In genomic region chr2:95434507-95435076, GRCh38 we compare ENCODE assay signal across 14 cellular contexts. TPM values are rescaled to one million over a fixed set of nuclear protein-coding genes. Genes with fewer than 3 reads are reported as not detected.
DNase-seq lines count a peak whose midpoint lies in the region; FAIRE-seq and TF ChIP-seq lines count a peak whose summit lies in the region.
"Not testable (repeated sequence)": the region's sequence is repeated elsewhere in the genome, so short reads cannot be mapped to it uniquely, and the experiment has no call there.
"Had no signal": no experiment of that assay in that cellular context is flagged by ENCODE, and none has a peak within 500 bp of the region (broad histone marks: within the 10 kb centered on the region; RNA-seq: fewer than 3 reads in every experiment).

No MANE protein-coding gene starts in this region.

- not testable (repeated sequence) for TF ChIP-seq CTCF in breast epithelium (IDR thresholded peaks at IDR 0.05); fibroblast of the aortic adventitia (IDR thresholded peaks at IDR 0.05; ENCODE audit: insufficient read depth, low read length); keratinocyte (optimal IDR thresholded peaks at IDR 0.05 in 1 of 3, IDR thresholded peaks at IDR 0.05 in 1 of 3, conservative IDR thresholded peaks at IDR 0.05 in 1 of 3; ENCODE audit: extremely low read depth in 1 of 3, insufficient read depth in 2 of 3, low read length in 3 of 3); osteocyte (IDR thresholded peaks at IDR 0.05)

- not testable (repeated sequence) for H3K27me3 Mint-ChIP-seq in osteocyte (ENCODE audit: unreplicated experiment)

- dilution Hi-C loops in keratinocyte (cut with MboI; ENCODE audit: extremely low pct_ligation_motif_present, low sequenced_read_pairs), result not testable (repeated sequence)

- H3K27ac Mint-ChIP-seq in osteocyte (ENCODE audit: unreplicated experiment), result not testable (repeated sequence)

- H3K4me1 ChIP-seq in breast epithelium; keratinocyte (ENCODE audit: control insufficient read depth, extremely low read depth, insufficient read depth, low read length): not testable (repeated sequence)

- DNase-seq in ELR (ENCODE audit: low read depth) (peak; percentile 78), M059J (ENCODE audit: low read depth) (peak; percentile 75), T1000 (lab: John Stamatoyannopoulos, UW) (peak; percentile 93), breast epithelium (ENCODE audit: low spot score in 2 of 2) (peak; percentile 65 to 85), fibroblast of the aortic adventitia (ENCODE audit: low read depth) (peak; percentile 61), osteocyte (ENCODE audit: extremely low spot score, unreplicated experiment) (peak; percentile 91)
- DNase-seq in keratinocyte (ENCODE audit: low read depth, low spot score); urothelium cell line (ENCODE audit: low spot score): not testable (repeated sequence)

- H3K4me2 ChIP-seq in keratinocyte (ENCODE audit: control insufficient read depth, extremely low read depth, insufficient read depth, low read depth, low read length), result not testable (repeated sequence)

- not testable (repeated sequence) for H3K79me2 ChIP-seq in keratinocyte (ENCODE audit: control insufficient read depth, insufficient read depth, low read length)

- H3K4me1 Mint-ChIP-seq in osteocyte (ENCODE audit: unreplicated experiment), result not testable (repeated sequence)

- TF ChIP-seq POLR2A in breast epithelium (IDR thresholded peaks at IDR 0.05), result not testable (repeated sequence)

- not testable (repeated sequence) for H3K36me3 Mint-ChIP-seq in osteocyte (ENCODE audit: unreplicated experiment)

- not testable (repeated sequence) for H3K27ac ChIP-seq in breast epithelium; keratinocyte (ENCODE audit: control insufficient read depth, insufficient read depth, low read length)

- H3K9me3 Mint-ChIP-seq in osteocyte (ENCODE audit: unreplicated experiment), result not testable (repeated sequence)

- H2AFZ ChIP-seq in keratinocyte (ENCODE audit: control insufficient read depth, low read length), result not testable (repeated sequence)

- not testable (repeated sequence) for H3K4me3 ChIP-seq in breast epithelium; fibroblast of the aortic adventitia (ENCODE audit: low read depth, low read length); keratinocyte (ENCODE audit: control insufficient read depth in 2 of 3, extremely low read depth in 1 of 3, insufficient read depth in 2 of 3, low read depth in 1 of 3, low read length in 3 of 3)

- intact Hi-C loops in breast epithelium (cut with DNase I; ENCODE audit: low total_unique reads), result not testable (repeated sequence)

- not testable (repeated sequence) for H3K9me3 ChIP-seq in breast epithelium; keratinocyte (ENCODE audit: control insufficient read depth, low read depth, low read length)

- H3K4me3 Mint-ChIP-seq in osteocyte (ENCODE audit: unreplicated experiment), result not testable (repeated sequence)

- peak; percentile 97 for FAIRE-seq in keratinocyte (lab: Jason Lieb, UNC)
- peak; percentile 99 for FAIRE-seq in urothelium cell line (lab: Jason Lieb, UNC)

- H3K9ac ChIP-seq in keratinocyte (ENCODE audit: control insufficient read depth, extremely low read depth, insufficient read depth, low read length), result not testable (repeated sequence)

- not testable (repeated sequence) for H3K27me3 ChIP-seq in breast epithelium; keratinocyte (ENCODE audit: control insufficient read depth, extremely low read depth, insufficient read depth, low read length)

- not testable (repeated sequence) for H3K9me1 ChIP-seq in keratinocyte (ENCODE audit: control insufficient read depth, extremely low read depth, insufficient read depth, low read length)

- not testable (repeated sequence) for H3K36me3 ChIP-seq in breast epithelium; keratinocyte (ENCODE audit: control insufficient read depth in 2 of 2, extremely low read depth in 1 of 2, insufficient read depth in 2 of 2, low read length in 2 of 2)

- H4K20me1 ChIP-seq in keratinocyte (ENCODE audit: control insufficient read depth, extremely low read depth, insufficient read depth, low read length), result not testable (repeated sequence)

RNA-seq across cellular contexts. Expression of gene FAHD2A, which starts 32.1 kb away (rescaled TPM):
- 25.7 and 32.3 TPM in 2 replicates for total RNA-seq in M059J (2014; rRNA removed; shearing (Covaris generic))
- 10 to 100 TPM; 19.3 to 50.1 (median 24.3) TPM for total RNA-seq in breast epithelium
- total RNA-seq in fibroblast of the aortic adventitia (ENCODE audit: low replicate concordance), result 2.7 and 15.4 TPM in 2 replicates
- polyA plus RNA-seq in keratinocyte, result 25.0 to 28.2 TPM (median 27.2 TPM) in 3 replicates
- polyA plus RNA-seq in keratinocyte (2011; ENCODE audit: low read depth), result 7.0 TPM
- polyA plus RNA-seq in keratinocyte (2011; cell fraction: cytosol; rRNA removed), result 17.0 and 24.2 TPM in 2 replicates
- polyA plus RNA-seq in keratinocyte (2011; cell fraction: nucleus; rRNA removed), result 33.6 and 43.0 TPM in 2 replicates
- 14.5 and 21.1 TPM in 2 replicates for polyA plus RNA-seq in keratinocyte (2012; ENCODE audit: low replicate concordance)
- 17.5 to 26.9 TPM (median 21.2 TPM) in 3 replicates for polyA minus RNA-seq in keratinocyte
- 27.2 TPM for polyA minus RNA-seq in keratinocyte (2011; cell fraction: cytosol; rRNA and poly(A)+ RNA removed)
- 9.4 and 14.2 TPM in 2 replicates for polyA minus RNA-seq in keratinocyte (2011; cell fraction: nucleus; rRNA and poly(A)+ RNA removed)
- total RNA-seq in osteocyte, result 40.3 and 40.4 TPM in 2 replicates

RNA-seq across cellular contexts. Expression of gene TRIM43B, which starts 50.0 kb away (rescaled TPM):
- not detected in 2 replicates for total RNA-seq in M059J (2014; rRNA removed; shearing (Covaris generic))
- total RNA-seq in breast epithelium (not detected), fibroblast of the aortic adventitia (ENCODE audit: low replicate concordance) (not detected in 2 replicates), osteocyte (not detected in 2 replicates)
- polyA plus RNA-seq in keratinocyte, result not detected in 3 replicates
- not detected for polyA plus RNA-seq in keratinocyte (2011; ENCODE audit: low read depth)
- not detected in 2 replicates for polyA plus RNA-seq in keratinocyte (2011; cell fraction: cytosol; rRNA removed)
- 0.11 TPM in 1 of 2 replicates, not detected in the other for polyA plus RNA-seq in keratinocyte (2011; cell fraction: nucleus; rRNA removed)
- polyA plus RNA-seq in keratinocyte (2012; ENCODE audit: low replicate concordance), result 0.08 TPM in 1 of 2 replicates, not detected in the other
- not detected in 3 replicates for polyA minus RNA-seq in keratinocyte
- not detected for polyA minus RNA-seq in keratinocyte (2011; cell fraction: cytosol; rRNA and poly(A)+ RNA removed)
- not detected in 2 replicates for polyA minus RNA-seq in keratinocyte (2011; cell fraction: nucleus; rRNA and poly(A)+ RNA removed)
- total RNA-seq: activated CD8-positive, alpha-beta T cell treated with anti-CD3 and anti-CD28 coated beads, Interleukin-2, amount 10 ng/mL, durations not matched to agents 7 days and 5 days; endothelial cell of umbilical vein; mesothelial cell of epicardium; neural crest cell; SK-MEL-5; temporal lobe had no signal
- polyA plus RNA-seq: endothelial cell of umbilical vein had no signal
